ENCODE assay signal across 33 cellular contexts in the genomic region with DNA sequence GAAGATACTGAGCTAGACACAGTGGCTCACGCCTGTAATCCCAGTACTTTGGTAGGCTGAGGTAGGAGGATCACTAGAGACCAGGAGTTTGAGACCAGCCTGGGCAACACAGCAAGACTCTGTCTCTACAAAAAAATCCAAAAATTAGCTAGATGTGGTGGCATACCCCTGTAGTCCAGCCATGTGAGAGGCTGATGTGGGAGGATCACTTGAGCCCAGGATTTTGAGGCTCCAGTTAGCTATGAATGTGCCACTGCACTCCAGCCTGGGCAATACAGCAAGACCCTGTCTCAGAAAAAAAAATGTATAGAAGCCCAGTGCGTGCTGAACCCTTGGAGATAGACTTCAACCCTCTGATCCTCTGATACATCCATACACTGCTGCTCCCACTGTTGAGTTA.
"Had no signal": no experiment of that assay in that cellular context is flagged by ENCODE, and none has a peak within 500 bp of the region (broad histone marks: within the 10 kb centered on the region; RNA-seq: fewer than 3 reads in every experiment).

No MANE protein-coding gene starts in this region.

- H3K9me3 Mint-ChIP-seq: naive thymus-derived CD8-positive, alpha-beta T cell; natural killer cell treated with Interleukin-12 subunit alpha and Interleukin-12 subunit beta and Interleukin-15 and Interleukin-18, amount 100 ng/mL, for 72 hours; nephron progenitor cell; neural crest cell; stimulated activated memory B cell treated with anti-CD40 and anti-IgM and Interleukin-4, amounts not matched to agents 10 μg/mL and 1 μg/mL and 100 μg/mL, for 72 hours; stimulated activated naive CD8-positive, alpha-beta T cell treated with anti-CD3 and anti-CD28 coated beads, Interleukin-15, amount 100 ng/mL, for 72 hours; type B pancreatic cell had no signal

- H3K27me3 ChIP-seq: neutrophil, ovary, suprapubic skin, testis, tibial artery, transverse colon, upper lobe of right lung, uterus had no signal

- H3K4me1 ChIP-seq: parathyroid adenoma, psoas muscle, suprapubic skin, tibial artery, transverse colon, upper lobe of right lung, uterus had no signal

- ATAC-seq: naive thymus-derived CD8-positive, alpha-beta T cell; natural killer cell treated with Interleukin-12 subunit alpha and Interleukin-12 subunit beta and Interleukin-15 and Interleukin-18, amount 100 ng/mL, for 72 hours; psoas muscle; right cardiac atrium; sciatic nerve; stimulated activated memory B cell treated with anti-CD40 and anti-IgM and Interleukin-4, amounts not matched to agents 10 μg/mL and 1 μg/mL and 100 μg/mL, for 72 hours; stimulated activated naive CD8-positive, alpha-beta T cell treated with anti-CD3 and anti-CD28 coated beads, Interleukin-15, amount 100 ng/mL, for 72 hours; stimulated activated naive CD8-positive, alpha-beta T cell treated with anti-CD3 and anti-CD28 coated beads, Interleukin-15, Interleukin-2, amounts not matched to agents 100 U/mL and 50 U/mL, for 24 hours; upper lobe of right lung had no signal

- H3K9me3 ChIP-seq: neutrophil, ovary, psoas muscle, spleen, suprapubic skin, testis, tibial artery, transverse colon, upper lobe of right lung, uterus had no signal

- H3K27me3 Mint-ChIP-seq: natural killer cell treated with Interleukin-12 subunit alpha and Interleukin-12 subunit beta and Interleukin-15 and Interleukin-18, amount 100 ng/mL, for 72 hours; stimulated activated memory B cell treated with anti-CD40 and anti-IgM and Interleukin-4, amounts not matched to agents 10 μg/mL and 1 μg/mL and 100 μg/mL, for 72 hours; type B pancreatic cell had no signal

- H3K4me3 ChIP-seq: ovary, psoas muscle, skin epidermis, smooth muscle cell, spleen, suprapubic skin, testis, tibial artery, transverse colon, upper lobe of right lung, uterus had no signal

- DNase-seq: naive thymus-derived CD8-positive, alpha-beta T cell; nephron progenitor cell; nucleus accumbens; ovary; posterior cingulate gyrus; psoas muscle; right cardiac atrium; spleen; stimulated activated CD4-positive, alpha-beta T cell treated with anti-CD3 and anti-CD28 coated beads, Interleukin-12 subunit alpha, Interleukin-12 subunit beta, amount 100 ng/mL, for 4 hours; stimulated activated CD4-positive, alpha-beta T cell treated with anti-CD3 and anti-CD28 coated beads, Interleukin-1b, Interleukin-23, amount 100 ng/mL, for 48 hours; stimulated activated CD4-positive, alpha-beta T cell treated with anti-CD3 and anti-CD28 coated beads, Interleukin-4, amount 100 ng/mL, for 1 hour; stimulated activated CD4-positive, alpha-beta T cell treated with anti-CD3 and anti-CD28 coated beads, Interleukin-4, amount 100 ng/mL, for 4 hours; stimulated activated CD8-positive, alpha-beta memory T cell treated with anti-CD3 and anti-CD28 coated beads, Interleukin-4, amount 100 ng/mL, for 48 hours; stimulated activated naive CD4-positive, alpha-beta T cell; stimulated activated naive CD8-positive, alpha-beta T cell treated with anti-CD3 and anti-CD28 coated beads, Interleukin-15, amount 100 ng/mL, for 72 hours; stimulated activated naive CD8-positive, alpha-beta T cell treated with anti-CD3 and anti-CD28 coated beads, Interleukin-15, Interleukin-2, amounts not matched to agents 100 U/mL and 50 U/mL, for 24 hours; substantia nigra; testis; tibial artery; transverse colon; upper lobe of right lung; uterus had no signal

- H3K36me3 Mint-ChIP-seq: naive thymus-derived CD8-positive, alpha-beta T cell; natural killer cell treated with Interleukin-12 subunit alpha and Interleukin-12 subunit beta and Interleukin-15 and Interleukin-18, amount 100 ng/mL, for 72 hours; stimulated activated memory B cell treated with anti-CD40 and anti-IgM and Interleukin-4, amounts not matched to agents 10 μg/mL and 1 μg/mL and 100 μg/mL, for 72 hours; type B pancreatic cell had no signal

- H3K27ac ChIP-seq: neutrophil, ovary, parathyroid adenoma, psoas muscle, skin epidermis, spleen, suprapubic skin, testis, tibial artery, transverse colon, upper lobe of right lung, uterus had no signal

- H3K36me3 ChIP-seq: neutrophil, ovary, spleen, suprapubic skin, tibial artery, transverse colon, upper lobe of right lung, uterus had no signal

- H3K27ac Mint-ChIP-seq: naive thymus-derived CD8-positive, alpha-beta T cell; natural killer cell treated with Interleukin-12 subunit alpha and Interleukin-12 subunit beta and Interleukin-15 and Interleukin-18, amount 100 ng/mL, for 72 hours; nephron progenitor cell; progenitor cell of endocrine pancreas; stimulated activated memory B cell treated with anti-CD40 and anti-IgM and Interleukin-4, amounts not matched to agents 10 μg/mL and 1 μg/mL and 100 μg/mL, for 72 hours; stimulated activated naive CD8-positive, alpha-beta T cell treated with anti-CD3 and anti-CD28 coated beads, Interleukin-15, amount 100 ng/mL, for 72 hours; type B pancreatic cell had no signal

- H3K4me3 Mint-ChIP-seq: naive thymus-derived CD8-positive, alpha-beta T cell; natural killer cell treated with Interleukin-12 subunit alpha and Interleukin-12 subunit beta and Interleukin-15 and Interleukin-18, amount 100 ng/mL, for 72 hours; nephron progenitor cell; neural crest cell; stimulated activated memory B cell treated with anti-CD40 and anti-IgM and Interleukin-4, amounts not matched to agents 10 μg/mL and 1 μg/mL and 100 μg/mL, for 72 hours; stimulated activated naive CD8-positive, alpha-beta T cell treated with anti-CD3 and anti-CD28 coated beads, Interleukin-15, amount 100 ng/mL, for 72 hours; type B pancreatic cell had no signal

- H3K4me1 Mint-ChIP-seq: neural crest cell had no signal
